Comparison of ENCODE assay signal across 19 cellular contexts in the genomic region with DNA sequence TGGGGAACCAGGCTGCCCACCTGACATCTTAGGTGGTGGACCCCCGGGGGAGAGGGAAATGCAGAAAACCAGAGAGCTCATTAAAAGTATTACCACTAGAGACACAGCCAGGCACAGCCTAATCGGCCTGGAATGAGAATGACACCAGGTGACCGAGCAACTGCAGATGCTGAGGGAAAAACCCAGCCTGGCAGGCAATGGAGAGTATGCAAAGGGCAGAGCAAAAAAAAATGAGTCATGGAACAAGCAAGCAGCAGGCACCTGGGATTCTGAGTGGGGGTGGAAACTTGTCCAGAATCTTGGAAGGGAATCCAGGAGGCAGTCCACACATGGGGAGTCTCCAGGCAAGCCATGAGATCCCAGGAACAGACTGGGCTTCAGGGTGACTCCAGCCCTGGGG.
A peak's percentile ranks its signal among the peaks of the same experiment; 100 is the strongest.
DNase-seq lines count a peak whose midpoint lies in the region; ATAC-seq and TF ChIP-seq lines count a peak whose summit lies in the region.
"Had no signal": no experiment of that assay in that cellular context is flagged by ENCODE, and none has a peak within 500 bp of the region (broad histone marks: within the 10 kb centered on the region; RNA-seq: fewer than 3 reads in every experiment).

No MANE protein-coding gene starts in this region.

- H4K20me1 ChIP-seq in hepatocyte (ENCODE audit: insufficient read depth, poor library complexity, severe bottlenecking): no peaks in the 10 kb centered on the region

- H3K9me3 ChIP-seq in hepatocyte (ENCODE audit: low read depth): no peaks in the 10 kb centered on the region
- no peaks in the 10 kb centered on the region for H3K9me3 ChIP-seq in colonic mucosa
- H3K9me3 ChIP-seq: Caco-2 had no signal

- no peaks in the 10 kb centered on the region for H3K79me2 ChIP-seq in hepatocyte

- H3K27ac ChIP-seq in hepatocyte (no peak overlapping the region), colonic mucosa (no peak overlapping the region)
- H3K27ac ChIP-seq: RWPE1 had no signal

- no peak overlapping the region for H3K4me3 Mint-ChIP-seq in stimulated activated memory B cell treated with anti-CD40 and anti-IgM and Interleukin-4, amounts not matched to agents 10 μg/mL and 1 μg/mL and 100 μg/mL, for 72 hours
- H3K4me3 Mint-ChIP-seq: B cell; CD4-positive, CD25-positive, alpha-beta regulatory T cell; IgD-negative memory B cell had no signal

- intact Hi-C loops in colonic mucosa (cut with DNase I): no loop called here

- H3K4me1 ChIP-seq in hepatocyte (ENCODE audit: insufficient read depth): no peaks in the 10 kb centered on the region
- H3K4me1 ChIP-seq in colonic mucosa: no peaks in the 10 kb centered on the region
- H3K4me1 ChIP-seq: Caco-2 had no signal

- no peaks in the 10 kb centered on the region for H3K36me3 Mint-ChIP-seq in stimulated activated memory B cell treated with anti-CD40 and anti-IgM and Interleukin-4, amounts not matched to agents 10 μg/mL and 1 μg/mL and 100 μg/mL, for 72 hours
- H3K36me3 Mint-ChIP-seq: CD4-positive, CD25-positive, alpha-beta regulatory T cell; IgD-negative memory B cell had no signal

- peak; percentile 62 for ATAC-seq in HG03432 (IDR thresholded peaks at IDR 0.05; ENCODE audit: unreplicated experiment)
- peak; percentile 55 for ATAC-seq in stimulated activated memory B cell treated with anti-CD40 and anti-IgM and Interleukin-4, amounts not matched to agents 10 μg/mL and 1 μg/mL and 100 μg/mL, for 72 hours
- ATAC-seq in HG02870 (IDR thresholded peaks at IDR 0.05; ENCODE audit: unreplicated experiment): no peak
- ATAC-seq: HCT116 had no signal

- WGBS in hepatocyte (ENCODE audit: low lambda C conversion rate, missing lambda C conversion rate): 73% methylated on average over 3 of the region's 3 CpGs

- H3K27me3 ChIP-seq in hepatocyte: no peaks in the 10 kb centered on the region
- H3K27me3 ChIP-seq in colonic mucosa: no peaks in the 10 kb centered on the region

- no peak overlapping the region for H3K4me3 ChIP-seq in hepatocyte
- no peak overlapping the region for H3K4me3 ChIP-seq in colonic mucosa

- DNase-seq in RPMI7951 (ENCODE audit: low read depth) (peak; percentile 1), hepatocyte (ENCODE audit: low spot score) (peak; percentile 12), UCSD-AML1 (lab: John Stamatoyannopoulos, UW; ENCODE audit: unreplicated experiment) (no peak), LoVo (ENCODE audit: low spot score) (no peak), colonic mucosa (no peak)
- DNase-seq: Caco-2; CD4-positive, CD25-positive, alpha-beta regulatory T cell; Kasumi-1; NCI-H187; NCI-H446; NK-92 treated with Interleukin-12 subunit alpha and Interleukin-12 subunit beta, amount 100 ng/mL, for 24 hours; OCI-M1 had no signal

- no peaks in the 10 kb centered on the region for H3K9me3 Mint-ChIP-seq in stimulated activated memory B cell treated with anti-CD40 and anti-IgM and Interleukin-4, amounts not matched to agents 10 μg/mL and 1 μg/mL and 100 μg/mL, for 72 hours

- no peak overlapping the region for H3K27ac Mint-ChIP-seq in stimulated activated memory B cell treated with anti-CD40 and anti-IgM and Interleukin-4, amounts not matched to agents 10 μg/mL and 1 μg/mL and 100 μg/mL, for 72 hours
- H3K27ac Mint-ChIP-seq: B cell; CD4-positive, CD25-positive, alpha-beta regulatory T cell; IgD-negative memory B cell had no signal

- H3K9me2 ChIP-seq in hepatocyte (replicated peaks; ENCODE audit: insufficient read depth): no peaks in the 10 kb centered on the region

- no peak overlapping the region for H3K4me2 ChIP-seq in hepatocyte

- TF ChIP-seq CTCF in hepatocyte (IDR thresholded peaks at IDR 0.05; ENCODE audit: poor library complexity) (no peak), colonic mucosa (IDR thresholded peaks at IDR 0.05) (no peak)

- no peak overlapping the region for H3K9ac ChIP-seq in colonic mucosa (ENCODE audit: low read depth in 2 of 2, low read length in 2 of 2)

- H3K4me1 Mint-ChIP-seq in stimulated activated memory B cell treated with anti-CD40 and anti-IgM and Interleukin-4, amounts not matched to agents 10 μg/mL and 1 μg/mL and 100 μg/mL, for 72 hours: no peaks in the 10 kb centered on the region
- H3K4me1 Mint-ChIP-seq: B cell; CD4-positive, CD25-positive, alpha-beta regulatory T cell; IgD-negative memory B cell had no signal

- H2AFZ ChIP-seq in hepatocyte: no peak overlapping the region

- H3K36me3 ChIP-seq in hepatocyte (replicated peaks; ENCODE audit: insufficient read depth, low read depth) (no peaks in the 10 kb centered on the region), colonic mucosa (no peaks in the 10 kb centered on the region)

- no peaks in the 10 kb centered on the region for H3K27me3 Mint-ChIP-seq in stimulated activated memory B cell treated with anti-CD40 and anti-IgM and Interleukin-4, amounts not matched to agents 10 μg/mL and 1 μg/mL and 100 μg/mL, for 72 hours
- H3K27me3 Mint-ChIP-seq: B cell; CD4-positive, CD25-positive, alpha-beta regulatory T cell had no signal

Comparison
In these comparisons a context has a peak if more than half of its experiments do, and no peak if none do; other contexts are left out.
1. DNase-seq: peak in RPMI7951 (single experiment) and hepatocyte (single experiment); none in UCSD-AML1 (single experiment), LoVo (single experiment) and colonic mucosa (single experiment).